1 cellular context compared by ENCODE assay signal in the genomic region with DNA sequence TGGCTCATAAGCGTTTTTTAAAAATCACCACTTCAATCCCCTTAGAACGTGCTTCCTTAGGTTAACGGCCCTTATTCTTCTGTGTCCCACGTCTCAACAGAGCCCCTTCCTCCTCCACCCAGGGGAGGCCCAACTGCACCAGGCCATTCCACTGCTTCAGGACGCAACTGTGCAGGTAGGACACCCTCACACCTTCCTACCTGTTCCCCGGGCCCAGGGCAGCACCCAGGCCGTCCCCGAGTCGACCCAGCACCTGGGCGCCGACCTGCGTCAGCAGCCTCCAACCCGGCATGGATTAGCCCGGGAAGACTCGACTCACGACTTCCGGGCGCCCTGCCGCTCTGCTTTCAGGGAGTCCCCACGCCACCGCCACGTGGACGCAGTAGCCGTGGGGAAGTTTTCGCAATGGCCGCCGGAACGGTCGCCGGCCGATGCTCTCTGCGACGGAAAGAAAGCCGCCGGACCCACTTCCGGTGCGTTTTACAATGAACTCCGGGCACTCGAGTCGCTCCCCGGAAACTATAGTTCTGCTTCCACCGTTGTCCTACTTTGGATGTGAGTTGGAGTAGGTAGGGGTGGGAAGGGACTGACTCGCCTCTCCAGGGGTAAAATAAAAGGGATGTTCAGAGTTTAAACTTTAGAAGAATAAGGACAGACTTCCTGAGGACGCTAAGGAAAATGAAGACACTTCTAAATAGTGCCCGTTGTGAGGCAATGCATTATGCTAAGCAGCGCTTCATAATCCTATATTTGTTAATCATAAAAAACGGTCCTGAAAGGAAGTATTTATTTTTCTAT.
TF ChIP-seq lines count a peak whose summit lies in the region.

A gene (minus strand): TSS at position 442 of the 798 bp plus-strand sequence. CDS start 150 bp downstream, at position 292.

TF ChIP-seq in HepG2, 621 proteins besides CTCF, POLR2A, EP300 and RAD21 (continued from another document and continues in another):
- TF ChIP-seq, protein P1, sequence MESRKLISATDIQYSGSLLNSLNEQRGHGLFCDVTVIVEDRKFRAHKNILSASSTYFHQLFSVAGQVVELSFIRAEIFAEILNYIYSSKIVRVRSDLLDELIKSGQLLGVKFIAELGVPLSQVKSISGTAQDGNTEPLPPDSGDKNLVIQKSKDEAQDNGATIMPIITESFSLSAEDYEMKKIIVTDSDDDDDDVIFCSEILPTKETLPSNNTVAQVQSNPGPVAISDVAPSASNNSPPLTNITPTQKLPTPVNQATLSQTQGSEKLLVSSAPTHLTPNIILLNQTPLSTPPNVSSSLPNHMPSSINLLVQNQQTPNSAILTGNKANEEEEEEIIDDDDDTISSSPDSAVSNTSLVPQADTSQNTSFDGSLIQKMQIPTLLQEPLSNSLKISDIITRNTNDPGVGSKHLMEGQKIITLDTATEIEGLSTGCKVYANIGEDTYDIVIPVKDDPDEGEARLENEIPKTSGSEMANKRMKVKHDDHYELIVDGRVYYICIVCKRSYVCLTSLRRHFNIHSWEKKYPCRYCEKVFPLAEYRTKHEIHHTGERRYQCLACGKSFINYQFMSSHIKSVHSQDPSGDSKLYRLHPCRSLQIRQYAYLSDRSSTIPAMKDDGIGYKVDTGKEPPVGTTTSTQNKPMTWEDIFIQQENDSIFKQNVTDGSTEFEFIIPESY (CRISPR knock-in tag; IDR thresholded peaks at IDR 0.05), result peak; percentile 54
- TF ChIP-seq TBL1XR1 (IDR thresholded peaks at IDR 0.05; ENCODE audit: borderline replicate concordance, low read length, partially characterized antibody) (peak; percentile 78), ZNF839 (CRISPR knock-in tag; IDR thresholded peaks at IDR 0.05; ENCODE audit: borderline replicate concordance) (peak; percentile 94), ZNF547 (CRISPR knock-in tag; IDR thresholded peaks at IDR 0.05) (peak; percentile 96), TCF7L2 (IDR thresholded peaks at IDR 0.05; ENCODE audit: low read depth, low read length) (no peak), ZNF224 (CRISPR knock-in tag; IDR thresholded peaks at IDR 0.05) (peak; percentile 88; the same call in 1 of the 2 replicates), RNF2 (conservative IDR thresholded peaks at IDR 0.05; ENCODE audit: low read depth) (peak; percentile 98), FOSL2 (CRISPR knock-in tag; IDR thresholded peaks at IDR 0.05) (peak; percentile 68), HOXA9 (CRISPR knock-in tag; IDR thresholded peaks at IDR 0.05; ENCODE audit: borderline replicate concordance) (peak; percentile 80), POGZ (CRISPR knock-in tag; IDR thresholded peaks at IDR 0.05) (peak; percentile 98), ISX (CRISPR knock-in tag; conservative IDR thresholded peaks at IDR 0.05) (peak; percentile 94; the same call in 1 of the 2 replicates), ZNF530 (CRISPR knock-in tag; IDR thresholded peaks at IDR 0.05; ENCODE audit: low read depth) (no peak)
- TF ChIP-seq, protein P2, sequence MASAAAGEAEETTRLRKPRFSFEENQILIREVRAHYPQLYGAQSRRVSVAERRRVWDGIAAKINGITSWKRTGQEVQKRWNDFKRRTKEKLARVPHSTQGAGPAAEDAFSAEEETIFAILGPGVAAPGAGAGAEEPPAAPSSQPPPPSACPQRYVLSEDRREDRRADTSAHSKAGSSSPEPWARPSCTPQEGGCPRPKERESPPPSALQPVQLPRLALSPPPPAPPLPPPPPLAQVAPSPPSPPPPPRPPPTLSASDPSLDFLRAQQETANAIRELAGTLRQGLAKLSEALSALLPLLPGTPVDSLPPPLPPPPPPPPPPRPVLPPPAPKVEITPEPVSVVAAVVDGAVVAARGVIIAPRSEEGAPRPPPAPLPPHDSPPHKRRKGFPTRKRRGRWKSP (CRISPR knock-in tag; IDR thresholded peaks at IDR 0.05), result peak; percentile 86
- TF ChIP-seq, protein P3, sequence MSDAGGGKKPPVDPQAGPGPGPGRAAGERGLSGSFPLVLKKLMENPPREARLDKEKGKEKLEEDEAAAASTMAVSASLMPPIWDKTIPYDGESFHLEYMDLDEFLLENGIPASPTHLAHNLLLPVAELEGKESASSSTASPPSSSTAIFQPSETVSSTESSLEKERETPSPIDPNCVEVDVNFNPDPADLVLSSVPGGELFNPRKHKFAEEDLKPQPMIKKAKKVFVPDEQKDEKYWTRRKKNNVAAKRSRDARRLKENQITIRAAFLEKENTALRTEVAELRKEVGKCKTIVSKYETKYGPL (CRISPR knock-in tag; IDR thresholded peaks at IDR 0.05), result peak; percentile 81
- TF ChIP-seq, protein P4, sequence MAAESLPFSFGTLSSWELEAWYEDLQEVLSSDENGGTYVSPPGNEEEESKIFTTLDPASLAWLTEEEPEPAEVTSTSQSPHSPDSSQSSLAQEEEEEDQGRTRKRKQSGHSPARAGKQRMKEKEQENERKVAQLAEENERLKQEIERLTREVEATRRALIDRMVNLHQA (CRISPR knock-in tag; IDR thresholded peaks at IDR 0.05), result peak; percentile 82; the same call in 1 of the 2 replicates
- TF ChIP-seq, protein P5, sequence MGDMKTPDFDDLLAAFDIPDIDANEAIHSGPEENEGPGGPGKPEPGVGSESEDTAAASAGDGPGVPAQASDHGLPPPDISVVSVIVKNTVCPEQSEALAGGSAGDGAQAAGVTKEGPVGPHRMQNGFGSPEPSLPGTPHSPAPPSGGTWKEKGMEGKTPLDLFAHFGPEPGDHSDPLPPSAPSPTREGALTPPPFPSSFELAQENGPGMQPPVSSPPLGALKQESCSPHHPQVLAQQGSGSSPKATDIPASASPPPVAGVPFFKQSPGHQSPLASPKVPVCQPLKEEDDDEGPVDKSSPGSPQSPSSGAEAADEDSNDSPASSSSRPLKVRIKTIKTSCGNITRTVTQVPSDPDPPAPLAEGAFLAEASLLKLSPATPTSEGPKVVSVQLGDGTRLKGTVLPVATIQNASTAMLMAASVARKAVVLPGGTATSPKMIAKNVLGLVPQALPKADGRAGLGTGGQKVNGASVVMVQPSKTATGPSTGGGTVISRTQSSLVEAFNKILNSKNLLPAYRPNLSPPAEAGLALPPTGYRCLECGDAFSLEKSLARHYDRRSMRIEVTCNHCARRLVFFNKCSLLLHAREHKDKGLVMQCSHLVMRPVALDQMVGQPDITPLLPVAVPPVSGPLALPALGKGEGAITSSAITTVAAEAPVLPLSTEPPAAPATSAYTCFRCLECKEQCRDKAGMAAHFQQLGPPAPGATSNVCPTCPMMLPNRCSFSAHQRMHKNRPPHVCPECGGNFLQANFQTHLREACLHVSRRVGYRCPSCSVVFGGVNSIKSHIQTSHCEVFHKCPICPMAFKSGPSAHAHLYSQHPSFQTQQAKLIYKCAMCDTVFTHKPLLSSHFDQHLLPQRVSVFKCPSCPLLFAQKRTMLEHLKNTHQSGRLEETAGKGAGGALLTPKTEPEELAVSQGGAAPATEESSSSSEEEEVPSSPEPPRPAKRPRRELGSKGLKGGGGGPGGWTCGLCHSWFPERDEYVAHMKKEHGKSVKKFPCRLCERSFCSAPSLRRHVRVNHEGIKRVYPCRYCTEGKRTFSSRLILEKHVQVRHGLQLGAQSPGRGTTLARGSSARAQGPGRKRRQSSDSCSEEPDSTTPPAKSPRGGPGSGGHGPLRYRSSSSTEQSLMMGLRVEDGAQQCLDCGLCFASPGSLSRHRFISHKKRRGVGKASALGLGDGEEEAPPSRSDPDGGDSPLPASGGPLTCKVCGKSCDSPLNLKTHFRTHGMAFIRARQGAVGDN (CRISPR knock-in tag; IDR thresholded peaks at IDR 0.05), result peak; percentile 99
- TF ChIP-seq, protein P6, sequence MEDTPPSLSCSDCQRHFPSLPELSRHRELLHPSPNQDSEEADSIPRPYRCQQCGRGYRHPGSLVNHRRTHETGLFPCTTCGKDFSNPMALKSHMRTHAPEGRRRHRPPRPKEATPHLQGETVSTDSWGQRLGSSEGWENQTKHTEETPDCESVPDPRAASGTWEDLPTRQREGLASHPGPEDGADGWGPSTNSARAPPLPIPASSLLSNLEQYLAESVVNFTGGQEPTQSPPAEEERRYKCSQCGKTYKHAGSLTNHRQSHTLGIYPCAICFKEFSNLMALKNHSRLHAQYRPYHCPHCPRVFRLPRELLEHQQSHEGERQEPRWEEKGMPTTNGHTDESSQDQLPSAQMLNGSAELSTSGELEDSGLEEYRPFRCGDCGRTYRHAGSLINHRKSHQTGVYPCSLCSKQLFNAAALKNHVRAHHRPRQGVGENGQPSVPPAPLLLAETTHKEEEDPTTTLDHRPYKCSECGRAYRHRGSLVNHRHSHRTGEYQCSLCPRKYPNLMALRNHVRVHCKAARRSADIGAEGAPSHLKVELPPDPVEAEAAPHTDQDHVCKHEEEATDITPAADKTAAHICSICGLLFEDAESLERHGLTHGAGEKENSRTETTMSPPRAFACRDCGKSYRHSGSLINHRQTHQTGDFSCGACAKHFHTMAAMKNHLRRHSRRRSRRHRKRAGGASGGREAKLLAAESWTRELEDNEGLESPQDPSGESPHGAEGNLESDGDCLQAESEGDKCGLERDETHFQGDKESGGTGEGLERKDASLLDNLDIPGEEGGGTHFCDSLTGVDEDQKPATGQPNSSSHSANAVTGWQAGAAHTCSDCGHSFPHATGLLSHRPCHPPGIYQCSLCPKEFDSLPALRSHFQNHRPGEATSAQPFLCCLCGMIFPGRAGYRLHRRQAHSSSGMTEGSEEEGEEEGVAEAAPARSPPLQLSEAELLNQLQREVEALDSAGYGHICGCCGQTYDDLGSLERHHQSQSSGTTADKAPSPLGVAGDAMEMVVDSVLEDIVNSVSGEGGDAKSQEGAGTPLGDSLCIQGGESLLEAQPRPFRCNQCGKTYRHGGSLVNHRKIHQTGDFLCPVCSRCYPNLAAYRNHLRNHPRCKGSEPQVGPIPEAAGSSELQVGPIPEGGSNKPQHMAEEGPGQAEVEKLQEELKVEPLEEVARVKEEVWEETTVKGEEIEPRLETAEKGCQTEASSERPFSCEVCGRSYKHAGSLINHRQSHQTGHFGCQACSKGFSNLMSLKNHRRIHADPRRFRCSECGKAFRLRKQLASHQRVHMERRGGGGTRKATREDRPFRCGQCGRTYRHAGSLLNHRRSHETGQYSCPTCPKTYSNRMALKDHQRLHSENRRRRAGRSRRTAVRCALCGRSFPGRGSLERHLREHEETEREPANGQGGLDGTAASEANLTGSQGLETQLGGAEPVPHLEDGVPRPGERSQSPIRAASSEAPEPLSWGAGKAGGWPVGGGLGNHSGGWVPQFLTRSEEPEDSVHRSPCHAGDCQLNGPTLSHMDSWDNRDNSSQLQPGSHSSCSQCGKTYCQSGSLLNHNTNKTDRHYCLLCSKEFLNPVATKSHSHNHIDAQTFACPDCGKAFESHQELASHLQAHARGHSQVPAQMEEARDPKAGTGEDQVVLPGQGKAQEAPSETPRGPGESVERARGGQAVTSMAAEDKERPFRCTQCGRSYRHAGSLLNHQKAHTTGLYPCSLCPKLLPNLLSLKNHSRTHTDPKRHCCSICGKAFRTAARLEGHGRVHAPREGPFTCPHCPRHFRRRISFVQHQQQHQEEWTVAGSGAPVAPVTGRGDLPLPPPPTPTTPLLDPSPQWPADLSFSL (CRISPR knock-in tag; IDR thresholded peaks at IDR 0.05), result no peak
- TF ChIP-seq, protein P7, sequence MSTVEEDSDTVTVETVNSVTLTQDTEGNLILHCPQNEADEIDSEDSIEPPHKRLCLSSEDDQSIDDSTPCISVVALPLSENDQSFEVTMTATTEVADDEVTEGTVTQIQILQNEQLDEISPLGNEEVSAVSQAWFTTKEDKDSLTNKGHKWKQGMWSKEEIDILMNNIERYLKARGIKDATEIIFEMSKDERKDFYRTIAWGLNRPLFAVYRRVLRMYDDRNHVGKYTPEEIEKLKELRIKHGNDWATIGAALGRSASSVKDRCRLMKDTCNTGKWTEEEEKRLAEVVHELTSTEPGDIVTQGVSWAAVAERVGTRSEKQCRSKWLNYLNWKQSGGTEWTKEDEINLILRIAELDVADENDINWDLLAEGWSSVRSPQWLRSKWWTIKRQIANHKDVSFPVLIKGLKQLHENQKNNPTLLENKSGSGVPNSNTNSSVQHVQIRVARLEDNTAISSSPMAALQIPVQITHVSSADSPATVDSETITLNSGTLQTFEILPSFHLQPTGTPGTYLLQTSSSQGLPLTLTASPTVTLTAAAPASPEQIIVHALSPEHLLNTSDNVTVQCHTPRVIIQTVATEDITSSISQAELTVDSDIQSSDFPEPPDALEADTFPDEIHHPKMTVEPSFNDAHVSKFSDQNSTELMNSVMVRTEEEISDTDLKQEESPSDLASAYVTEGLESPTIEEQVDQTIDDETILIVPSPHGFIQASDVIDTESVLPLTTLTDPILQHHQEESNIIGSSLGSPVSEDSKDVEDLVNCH (CRISPR knock-in tag; IDR thresholded peaks at IDR 0.05), result no peak
- TF ChIP-seq, protein P8, sequence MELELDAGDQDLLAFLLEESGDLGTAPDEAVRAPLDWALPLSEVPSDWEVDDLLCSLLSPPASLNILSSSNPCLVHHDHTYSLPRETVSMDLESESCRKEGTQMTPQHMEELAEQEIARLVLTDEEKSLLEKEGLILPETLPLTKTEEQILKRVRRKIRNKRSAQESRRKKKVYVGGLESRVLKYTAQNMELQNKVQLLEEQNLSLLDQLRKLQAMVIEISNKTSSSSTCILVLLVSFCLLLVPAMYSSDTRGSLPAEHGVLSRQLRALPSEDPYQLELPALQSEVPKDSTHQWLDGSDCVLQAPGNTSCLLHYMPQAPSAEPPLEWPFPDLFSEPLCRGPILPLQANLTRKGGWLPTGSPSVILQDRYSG (CRISPR knock-in tag; IDR thresholded peaks at IDR 0.05), result peak; percentile 98
- TF ChIP-seq, protein P9, sequence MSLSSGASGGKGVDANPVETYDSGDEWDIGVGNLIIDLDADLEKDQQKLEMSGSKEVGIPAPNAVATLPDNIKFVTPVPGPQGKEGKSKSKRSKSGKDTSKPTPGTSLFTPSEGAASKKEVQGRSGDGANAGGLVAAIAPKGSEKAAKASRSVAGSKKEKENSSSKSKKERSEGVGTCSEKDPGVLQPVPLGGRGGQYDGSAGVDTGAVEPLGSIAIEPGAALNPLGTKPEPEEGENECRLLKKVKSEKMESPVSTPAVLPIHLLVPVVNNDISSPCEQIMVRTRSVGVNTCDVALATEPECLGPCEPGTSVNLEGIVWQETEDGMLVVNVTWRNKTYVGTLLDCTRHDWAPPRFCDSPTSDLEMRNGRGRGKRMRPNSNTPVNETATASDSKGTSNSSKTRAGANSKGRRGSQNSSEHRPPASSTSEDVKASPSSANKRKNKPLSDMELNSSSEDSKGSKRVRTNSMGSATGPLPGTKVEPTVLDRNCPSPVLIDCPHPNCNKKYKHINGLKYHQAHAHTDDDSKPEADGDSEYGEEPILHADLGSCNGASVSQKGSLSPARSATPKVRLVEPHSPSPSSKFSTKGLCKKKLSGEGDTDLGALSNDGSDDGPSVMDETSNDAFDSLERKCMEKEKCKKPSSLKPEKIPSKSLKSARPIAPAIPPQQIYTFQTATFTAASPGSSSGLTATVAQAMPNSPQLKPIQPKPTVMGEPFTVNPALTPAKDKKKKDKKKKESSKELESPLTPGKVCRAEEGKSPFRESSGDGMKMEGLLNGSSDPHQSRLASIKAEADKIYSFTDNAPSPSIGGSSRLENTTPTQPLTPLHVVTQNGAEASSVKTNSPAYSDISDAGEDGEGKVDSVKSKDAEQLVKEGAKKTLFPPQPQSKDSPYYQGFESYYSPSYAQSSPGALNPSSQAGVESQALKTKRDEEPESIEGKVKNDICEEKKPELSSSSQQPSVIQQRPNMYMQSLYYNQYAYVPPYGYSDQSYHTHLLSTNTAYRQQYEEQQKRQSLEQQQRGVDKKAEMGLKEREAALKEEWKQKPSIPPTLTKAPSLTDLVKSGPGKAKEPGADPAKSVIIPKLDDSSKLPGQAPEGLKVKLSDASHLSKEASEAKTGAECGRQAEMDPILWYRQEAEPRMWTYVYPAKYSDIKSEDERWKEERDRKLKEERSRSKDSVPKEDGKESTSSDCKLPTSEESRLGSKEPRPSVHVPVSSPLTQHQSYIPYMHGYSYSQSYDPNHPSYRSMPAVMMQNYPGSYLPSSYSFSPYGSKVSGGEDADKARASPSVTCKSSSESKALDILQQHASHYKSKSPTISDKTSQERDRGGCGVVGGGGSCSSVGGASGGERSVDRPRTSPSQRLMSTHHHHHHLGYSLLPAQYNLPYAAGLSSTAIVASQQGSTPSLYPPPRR (CRISPR knock-in tag; IDR thresholded peaks at IDR 0.05; ENCODE audit: borderline replicate concordance), result no peak
